ENCODE assay signal across 27 cellular contexts in genomic region chr5:107950774-107951173, GRCh38.
"Had no signal": no experiment of that assay in that cellular context is flagged by ENCODE, and none has a peak within 500 bp of the region (broad histone marks: within the 10 kb centered on the region; RNA-seq: fewer than 3 reads in every experiment).

No MANE protein-coding gene starts in this region.

- H3K27ac ChIP-seq: ascending aorta, brain microvascular endothelial cell, gastroesophageal sphincter, heart left ventricle, lower lobe of right lung, neutrophil, sigmoid colon, thoracic aorta, uterus had no signal

- FAIRE-seq: kidney had no signal

- H3K4me1 ChIP-seq: ascending aorta, gastroesophageal sphincter, lower lobe of right lung, uterus had no signal

- H3K9me3 ChIP-seq: ascending aorta, gastroesophageal sphincter, heart left ventricle, lower lobe of right lung, neutrophil, sigmoid colon, thoracic aorta, uterus had no signal

- DNase-seq: activated CD4-positive, alpha-beta memory T cell treated with anti-CD3 and anti-CD28 coated beads, Interleukin-2, amount 10 ng/mL, durations not matched to agents 7 days and 5 days; activated CD4-positive, alpha-beta T cell treated with anti-CD3 and anti-CD28 coated beads for 1 hour; activated CD4-positive, alpha-beta T cell treated with anti-CD3 and anti-CD28 coated beads, Interleukin-2, amount 10 ng/mL, durations not matched to agents 7 days and 5 days; activated T-cell treated with anti-CD3 and anti-CD28 coated beads, Interleukin-2, amount 50 U/mL, for 4 hours; brain microvascular endothelial cell; cortex of kidney; effector memory CD8-positive, alpha-beta T cell; heart left ventricle; hypothalamus; immature natural killer cell; kidney; lower lobe of right lung; mesenchymal stem cell; sigmoid colon; small intestine; stimulated activated CD4-positive, alpha-beta T cell treated with anti-CD3 and anti-CD28 coated beads, Interleukin-4, amount 100 ng/mL, for 24 hours; T-helper 17 cell; T1000; uterus had no signal

- H3K27me3 ChIP-seq: ascending aorta, brain microvascular endothelial cell, gastroesophageal sphincter, heart left ventricle, neutrophil, sigmoid colon, uterus had no signal

- H3K4me3 ChIP-seq: ascending aorta, gastroesophageal sphincter, heart left ventricle, lower lobe of right lung, sigmoid colon, thoracic aorta, uterus had no signal

- H3K36me3 ChIP-seq: ascending aorta, brain microvascular endothelial cell, gastroesophageal sphincter, heart left ventricle, lower lobe of right lung, neutrophil, sigmoid colon, thoracic aorta, uterus had no signal

- ATAC-seq: activated T-cell treated with anti-CD3 and anti-CD28 coated beads, Interleukin-2, amount 50 U/mL, for 4 hours; activated T-helper 17 cell treated with anti-CD3 and anti-CD28 coated beads, Interleukin-2, amount 50 U/mL, for 72 hours; effector memory CD8-positive, alpha-beta T cell; gastroesophageal sphincter; left lobe of liver; lower lobe of right lung; natural killer cell treated with Interleukin-12 subunit alpha and Interleukin-12 subunit beta and Interleukin-15 and Interleukin-18, amount 100 ng/mL, for 72 hours; stimulated activated effector memory CD8-positive, alpha-beta T cell treated with anti-CD3 and anti-CD28 coated beads, Interleukin-12 subunit alpha, Interleukin-12 subunit beta, amount 100 ng/mL, for 72 hours; T-helper 17 cell had no signal
